In genomic region chr6:122248844-122249243, GRCh38 we compare ENCODE assay signal across 37 cellular contexts.
"Had no signal": no experiment of that assay in that cellular context is flagged by ENCODE, and none has a peak within 500 bp of the region (broad histone marks: within the 10 kb centered on the region; RNA-seq: fewer than 3 reads in every experiment).

No MANE protein-coding gene starts in this region.

- H3K4me3 ChIP-seq: adrenal gland, body of pancreas, breast epithelium had no signal

- H3K9me3 Mint-ChIP-seq: activated CD4-positive, alpha-beta T cell treated with anti-CD3 and anti-CD28 coated beads, Interleukin-2, amount 10 ng/mL, durations not matched to agents 24 days and 14 days; T-helper 2 cell treated with Interferon-gamma antibody and Interleukin-4, amounts not matched to agents 5 μg/mL and 100 μg/mL, for 36 hours had no signal

- H3K36me3 ChIP-seq: adrenal gland, brain microvascular endothelial cell had no signal

- H3K27ac ChIP-seq: adrenal gland, body of pancreas, brain microvascular endothelial cell, breast epithelium, VCaP had no signal

- H3K9me3 ChIP-seq: body of pancreas had no signal

- H3K36me3 Mint-ChIP-seq: activated CD4-positive, alpha-beta memory T cell treated with anti-CD3 and anti-CD28 coated beads for 36 hours; activated naive CD4-positive, alpha-beta T cell treated with anti-CD3 and anti-CD28 coated beads, Interleukin-2, amount 50 U/mL, for 72 hours; activated naive CD8-positive, alpha-beta T cell treated with anti-CD3 and anti-CD28 coated beads for 36 hours had no signal

- H3K27me3 ChIP-seq: adrenal gland, body of pancreas, brain microvascular endothelial cell, breast epithelium had no signal

- H3K4me1 Mint-ChIP-seq: activated B cell treated with CpG ODN at 0.5 μM for 24 hours; activated CD4-positive, alpha-beta T cell treated with anti-CD3 and anti-CD28 coated beads, Interleukin-2, amount 10 ng/mL, durations not matched to agents 24 days and 14 days; activated naive CD8-positive, alpha-beta T cell treated with anti-CD3 and anti-CD28 coated beads for 36 hours; activated T-helper 17 cell treated with anti-CD3 and anti-CD28 coated beads, Interleukin-2, amount 50 U/mL, for 72 hours had no signal

- DNase-seq: activated B cell treated with CpG ODN at 0.5 μM for 24 hours; activated CD4-positive, alpha-beta memory T cell treated with anti-CD3 and anti-CD28 coated beads for 36 hours; activated CD4-positive, alpha-beta T cell treated with anti-CD3 and anti-CD28 coated beads for 4 hours; activated CD4-positive, alpha-beta T cell treated with anti-CD3 and anti-CD28 coated beads, Interleukin-2, amount 10 ng/mL, durations not matched to agents 24 days and 14 days; activated CD4-positive, alpha-beta T cell treated with anti-CD3 and anti-CD28 coated beads, Interleukin-2, amount 50 U/mL, for 1 hour; activated CD4-positive, alpha-beta T cell treated with anti-CD3 and anti-CD28 coated beads, Interleukin-2, amount 50 U/mL, for 4 hours; activated CD4-positive, CD25-positive, alpha-beta regulatory T cell treated with anti-CD3 and anti-CD28 coated beads, Interleukin-2, amount 50 U/mL, for 72 hours; activated CD8-positive, alpha-beta memory T cell treated with anti-CD3 and anti-CD28 coated beads, Interleukin-2, amount 50 U/mL, for 4 hours; activated CD8-positive, alpha-beta T cell treated with anti-CD3 and anti-CD28 coated beads for 36 hours; activated effector memory CD4-positive, alpha-beta T cell treated with anti-CD3 and anti-CD28 coated beads, Interleukin-2, amount 50 U/mL, for 16 hours; activated gamma-delta T cell treated with Interleukin-2 at 50 U/mL for 16 hours; activated naive CD4-positive, alpha-beta T cell; activated naive CD4-positive, alpha-beta T cell treated with anti-CD3 and anti-CD28 coated beads for 36 hours; activated naive CD4-positive, alpha-beta T cell treated with anti-CD3 and anti-CD28 coated beads, Interleukin-2, amount 50 U/mL, for 16 hours; activated naive CD8-positive, alpha-beta T cell treated with anti-CD3 and anti-CD28 coated beads for 36 hours; activated T-cell treated with anti-CD3 and anti-CD28 coated beads for 4 hours; activated T-cell treated with anti-CD3 and anti-CD28 coated beads, Interleukin-2, amount 50 U/mL, for 1 hour; activated T-cell treated with anti-CD3 and anti-CD28 coated beads, Interleukin-2, amount 50 U/mL, for 4 hours; activated T-cell treated with anti-CD3 and anti-CD28 coated beads, Interleukin-2, amount 50 U/mL, for 72 hours; adrenal gland; amniotic stem cell; aorta; body of pancreas; brain microvascular endothelial cell; central memory CD4-positive, alpha-beta T cell; T-helper 1 cell; T-helper 2 cell; T-helper 9 cell had no signal

- ATAC-seq: activated CD8-positive, alpha-beta T cell treated with anti-CD3 and anti-CD28 coated beads for 36 hours; activated naive CD4-positive, alpha-beta T cell treated with anti-CD3 and anti-CD28 coated beads, Interleukin-2, amount 50 U/mL, for 72 hours; activated T-cell treated with anti-CD3 and anti-CD28 coated beads, Interleukin-2, amount 50 U/mL, for 4 hours; activated T-cell treated with anti-CD3 and anti-CD28 coated beads, Interleukin-2, amount 50 U/mL, for 72 hours; activated T-helper 17 cell treated with anti-CD3 and anti-CD28 coated beads, Interleukin-2, amount 50 U/mL, for 72 hours; body of pancreas had no signal

- H3K4me3 Mint-ChIP-seq: activated B cell treated with CpG ODN at 0.5 μM for 24 hours; activated CD4-positive, alpha-beta memory T cell treated with anti-CD3 and anti-CD28 coated beads for 36 hours; activated CD4-positive, alpha-beta T cell treated with anti-CD3 and anti-CD28 coated beads, Interleukin-2, amount 10 ng/mL, durations not matched to agents 24 days and 14 days; activated CD8-positive, alpha-beta T cell treated with anti-CD3 and anti-CD28 coated beads for 36 hours; activated naive CD4-positive, alpha-beta T cell treated with anti-CD3 and anti-CD28 coated beads for 36 hours; activated naive CD8-positive, alpha-beta T cell treated with anti-CD3 and anti-CD28 coated beads for 36 hours; activated T-cell treated with anti-CD3 and anti-CD28 coated beads, Interleukin-2, amount 50 U/mL, for 4 hours; activated T-cell treated with anti-CD3 and anti-CD28 coated beads, Interleukin-2, amount 50 U/mL, for 72 hours; activated T-helper 1 cell treated with anti-CD3 and anti-CD28 coated beads, Interleukin-12 subunit alpha, Interleukin-12 subunit beta, Interleukin-2, Interleukin-4 antibody, amounts not matched to agents 30 ng/mL and 10 ng/mL and 1 ng/mL, durations not matched to agents 14 hours and 24 hours and 36 hours; activated T-helper 17 cell treated with anti-CD3 and anti-CD28 coated beads, Interleukin-2, amount 50 U/mL, for 72 hours; T-helper 1 cell treated with Interleukin-12 subunit alpha and Interleukin-12 subunit beta and Interleukin-4 antibody, amounts not matched to agents 30 μg/mL and 1 μg/mL, for 36 hours; T-helper 2 cell treated with Interferon-gamma antibody and Interleukin-4, amounts not matched to agents 5 μg/mL and 100 μg/mL, for 36 hours had no signal

- H3K27ac Mint-ChIP-seq: activated B cell treated with CpG ODN at 0.5 μM for 24 hours; activated CD4-positive, alpha-beta memory T cell treated with anti-CD3 and anti-CD28 coated beads for 36 hours; activated CD4-positive, alpha-beta T cell treated with anti-CD3 and anti-CD28 coated beads, Interleukin-2, amount 10 ng/mL, durations not matched to agents 24 days and 14 days; activated CD8-positive, alpha-beta T cell treated with anti-CD3 and anti-CD28 coated beads for 36 hours; activated naive CD4-positive, alpha-beta T cell treated with anti-CD3 and anti-CD28 coated beads for 36 hours; activated naive CD4-positive, alpha-beta T cell treated with anti-CD3 and anti-CD28 coated beads, Interleukin-2, amount 50 U/mL, for 72 hours; activated naive CD8-positive, alpha-beta T cell treated with anti-CD3 and anti-CD28 coated beads for 36 hours; activated T-cell treated with anti-CD3 and anti-CD28 coated beads, Interleukin-2, amount 50 U/mL, for 72 hours; activated T-helper 1 cell treated with anti-CD3 and anti-CD28 coated beads, Interleukin-12 subunit alpha, Interleukin-12 subunit beta, Interleukin-2, Interleukin-4 antibody, amounts not matched to agents 30 ng/mL and 10 ng/mL and 1 ng/mL, durations not matched to agents 14 hours and 24 hours and 36 hours; activated T-helper 17 cell treated with anti-CD3 and anti-CD28 coated beads, Interleukin-2, amount 50 U/mL, for 72 hours; T-helper 1 cell treated with Interleukin-12 subunit alpha and Interleukin-12 subunit beta and Interleukin-4 antibody, amounts not matched to agents 30 μg/mL and 1 μg/mL, for 36 hours; T-helper 2 cell treated with Interferon-gamma antibody and Interleukin-4, amounts not matched to agents 5 μg/mL and 100 μg/mL, for 36 hours had no signal

- FAIRE-seq: astrocyte, TTC549 had no signal

- H3K4me1 ChIP-seq: adrenal gland, body of pancreas, breast epithelium had no signal
